ENCODE assay signal across 19 cellular contexts in genomic region chr6:34981951-34982350, GRCh38.
A peak's percentile ranks its signal among the peaks of the same experiment; 100 is the strongest.
DNase-seq lines count a peak whose midpoint lies in the region; ATAC-seq, FAIRE-seq and TF ChIP-seq lines count a peak whose summit lies in the region.
"Had no signal": no experiment of that assay in that cellular context is flagged by ENCODE, and none has a peak within 500 bp of the region (broad histone marks: within the 10 kb centered on the region; RNA-seq: fewer than 3 reads in every experiment).

No MANE protein-coding gene starts in this region.

- H3K4me3 ChIP-seq in fibroblast of the aortic adventitia (ENCODE audit: low read depth, low read length): no peak overlapping the region
- H3K4me3 ChIP-seq: neural progenitor cell had no signal

- peak overlapping the region; percentile 4 for H3K27ac ChIP-seq in angular gyrus (ENCODE audit: low read depth, low read length)
- H3K27ac ChIP-seq: neural progenitor cell, RWPE1 had no signal

- no peak for TF ChIP-seq CTCF in fibroblast of the aortic adventitia (IDR thresholded peaks at IDR 0.05; ENCODE audit: insufficient read depth, low read length)

- peak; percentile 75 for FAIRE-seq in GM12891 (lab: Jason Lieb, UNC)
- FAIRE-seq: A204.1, G401.6, urothelium cell line had no signal

- DNase-seq in A172 (ENCODE audit: low spot score) (peak; percentile 18), GM12891 (ENCODE audit: insufficient read length, low spot score) (no peak), fibroblast of the aortic adventitia (ENCODE audit: low read depth) (peak; percentile 30), NCI-H1694 (lab: John Stamatoyannopoulos, UW) (no peak), DMS53 (lab: John Stamatoyannopoulos, UW) (no peak)
- DNase-seq: activated T-cell treated with anti-CD3 and anti-CD28 coated beads, Interleukin-2, amount 50 U/mL, for 1 hour; effector CD4-positive, alpha-beta T cell; left cardiac atrium; retina; stimulated activated CD4-positive, alpha-beta T cell treated with anti-CD3 and anti-CD28 coated beads, Interleukin-15, amount 100 ng/mL, for 24 hours; SW 1271 had no signal

- no peak for TF ChIP-seq POLR2A in GM12891 (IDR thresholded peaks at IDR 0.05; ENCODE audit: low read depth, low read length)

- ATAC-seq in GM21526 (IDR thresholded peaks at IDR 0.05; ENCODE audit: low FRiP score, unreplicated experiment): no peak
- no peak for ATAC-seq in esophagus mucosa

TF ChIP-seq in GM12891, 5 proteins besides CTCF, POLR2A, EP300 and RAD21:
- TF ChIP-seq POLR2AphosphoS5 (IDR thresholded peaks at IDR 0.05; ENCODE audit: low read depth, low read length) (no peak), TAF1 (IDR thresholded peaks at IDR 0.05; ENCODE audit: low read depth, low read length) (no peak), POU2F2 (IDR thresholded peaks at IDR 0.05; ENCODE audit: low read depth, low read length) (no peak), PAX5 (IDR thresholded peaks at IDR 0.05; ENCODE audit: insufficient read depth, low read length, severe bottlenecking) (no peak), SPI1 (IDR thresholded peaks at IDR 0.05; ENCODE audit: low read depth, low read length) (no peak)

Comparison
In these comparisons a context has a peak if more than half of its experiments do, and no peak if none do; other contexts are left out.
1. DNase-seq: peak in A172 (single experiment) and fibroblast of the aortic adventitia (single experiment); none in GM12891 (single experiment), NCI-H1694 (single experiment) and DMS53 (single experiment).